ENCODE assay signal across 15 cellular contexts in genomic region chr12:34390171-34390841, GRCh38.
"Had no signal": no experiment of that assay in that cellular context is flagged by ENCODE, and none has a peak within 500 bp of the region (broad histone marks: within the 10 kb centered on the region; RNA-seq: fewer than 3 reads in every experiment).

No MANE protein-coding gene starts in this region.

- H3K4me3 ChIP-seq: ovary, tibial artery had no signal

- H3K27me3 Mint-ChIP-seq: activated naive CD8-positive, alpha-beta T cell treated with anti-CD3 and anti-CD28 coated beads, Interleukin-2, amount 10 ng/mL, durations not matched to agents 7 days and 5 days; dendritic cell treated with granulocyte-macrophage colony-stimulating factor and Interleukin-4, amounts not matched to agents 40 ng/mL and 50 ng/mL, for 4 days; stimulated activated naive B cell treated with anti-CD40 and anti-IgM and Interleukin-4, amounts not matched to agents 10 μg/mL and 1 μg/mL and 100 μg/mL, for 72 hours had no signal

- H3K9me3 Mint-ChIP-seq: neural crest cell had no signal

- H3K36me3 Mint-ChIP-seq: activated naive CD8-positive, alpha-beta T cell treated with anti-CD3 and anti-CD28 coated beads, Interleukin-2, amount 10 ng/mL, durations not matched to agents 7 days and 5 days had no signal

- H3K4me1 ChIP-seq: tibial artery had no signal

- H3K27ac ChIP-seq: brain microvascular endothelial cell, epithelial cell of prostate, ovary, tibial artery had no signal

- DNase-seq: activated CD4-positive, CD25-positive, alpha-beta regulatory T cell treated with anti-CD3 and anti-CD28 coated beads, Interleukin-2, amount 50 U/mL, for 72 hours; activated naive CD8-positive, alpha-beta T cell treated with anti-CD3 and anti-CD28 coated beads, Interleukin-2, amount 10 ng/mL, durations not matched to agents 7 days and 5 days; activated T-cell treated with anti-CD3 and anti-CD28 coated beads for 4 hours; brain microvascular endothelial cell; effector memory CD8-positive, alpha-beta T cell; stimulated activated CD4-positive, alpha-beta T cell treated with anti-CD3 and anti-CD28 coated beads, Interleukin-2, amount 100 ng/mL, for 48 hours; stimulated activated naive B cell treated with anti-CD40 and anti-IgM and Interleukin-4, amounts not matched to agents 10 μg/mL and 1 μg/mL and 100 μg/mL, for 72 hours had no signal

- H3K27me3 ChIP-seq: brain microvascular endothelial cell, ovary had no signal

- H3K36me3 ChIP-seq: brain microvascular endothelial cell, ovary, tibial artery had no signal

- ATAC-seq: effector memory CD8-positive, alpha-beta T cell; SK-N-SH treated with all-trans-retinoic acid at 6 μM for 48 hours; stimulated activated naive B cell treated with anti-CD40 and anti-IgM and Interleukin-4, amounts not matched to agents 10 μg/mL and 1 μg/mL and 100 μg/mL, for 72 hours had no signal

- H3K4me1 Mint-ChIP-seq: activated naive CD8-positive, alpha-beta T cell treated with anti-CD3 and anti-CD28 coated beads, Interleukin-2, amount 10 ng/mL, durations not matched to agents 7 days and 5 days; mesothelial cell of epicardium; neural crest cell; stimulated activated naive B cell treated with anti-CD40 and anti-IgM and Interleukin-4, amounts not matched to agents 10 μg/mL and 1 μg/mL and 100 μg/mL, for 72 hours had no signal

- H3K27ac Mint-ChIP-seq: activated naive CD8-positive, alpha-beta T cell treated with anti-CD3 and anti-CD28 coated beads, Interleukin-2, amount 10 ng/mL, durations not matched to agents 7 days and 5 days; activated T-helper 2 cell treated with anti-CD3 and anti-CD28 coated beads, Interferon-gamma antibody, Interleukin-2, Interleukin-4, amounts not matched to agents 10 μg/mL and 5 μg/mL and 100 μg/mL, durations not matched to agents 14 hours and 24 hours and 36 hours; dendritic cell treated with granulocyte-macrophage colony-stimulating factor and Interleukin-4, amounts not matched to agents 40 ng/mL and 50 ng/mL, for 4 days; effector memory CD8-positive, alpha-beta T cell; mesothelial cell of epicardium; stimulated activated naive B cell treated with anti-CD40 and anti-IgM and Interleukin-4, amounts not matched to agents 10 μg/mL and 1 μg/mL and 100 μg/mL, for 72 hours had no signal

- H3K4me3 Mint-ChIP-seq: activated naive CD8-positive, alpha-beta T cell treated with anti-CD3 and anti-CD28 coated beads, Interleukin-2, amount 10 ng/mL, durations not matched to agents 7 days and 5 days; dendritic cell treated with granulocyte-macrophage colony-stimulating factor and Interleukin-4, amounts not matched to agents 40 ng/mL and 50 ng/mL, for 4 days; effector memory CD8-positive, alpha-beta T cell; mesothelial cell of epicardium; neural crest cell; stimulated activated naive B cell treated with anti-CD40 and anti-IgM and Interleukin-4, amounts not matched to agents 10 μg/mL and 1 μg/mL and 100 μg/mL, for 72 hours had no signal
